Comparison of ENCODE assay signal across 8 cellular contexts in genomic region chr12:49868952-49869815, GRCh38. TPM values are rescaled to one million over a fixed set of nuclear protein-coding genes. Genes with fewer than 3 reads are reported as not detected.
DNase-seq lines count a peak whose midpoint lies in the region; ATAC-seq lines count a peak whose summit lies in the region.

No MANE protein-coding gene starts in this region.

- ATAC-seq in HG03520 (IDR thresholded peaks at IDR 0.05; ENCODE audit: unreplicated experiment), result no peak
- no peak for ATAC-seq in HG03378 (IDR thresholded peaks at IDR 0.05; ENCODE audit: unreplicated experiment)

- DNase-seq in H4 (ENCODE audit: low spot score), result peak; percentile 98
- DNase-seq in NCI-H446 (lab: John Stamatoyannopoulos, UW), result peak; percentile 89 to 98
- DNase-seq in dermis blood vessel endothelial cell, result peak; percentile 99
- peak; percentile 84 to 98 for DNase-seq in lung microvascular endothelial cell (ENCODE audit: low read depth in 2 of 2)
- DNase-seq in SKM-1 (lab: John Stamatoyannopoulos, UW; ENCODE audit: unreplicated experiment), result no peak
- DNase-seq in activated CD4-positive, alpha-beta T cell treated with anti-CD3 and anti-CD28 coated beads, Interleukin-2, amount 50 U/mL, for 48 hours, result no peak

RNA-seq across cellular contexts. Expression of gene BCDIN3D, which starts 26.3 kb away (rescaled TPM):
- total RNA-seq in H4 (2014; rRNA removed; shearing (Covaris generic)), result 4.9 and 6.4 TPM in 2 replicates
- 2.8 and 4.3 TPM in 2 replicates for total RNA-seq in dermis blood vessel endothelial cell
- 2.0 TPM in 2 replicates for total RNA-seq in lung microvascular endothelial cell

RNA-seq across cellular contexts. Expression of gene FAIM2, which starts 34.5 kb away (rescaled TPM):
- 0.58 TPM in 1 of 2 replicates, not detected in the other for total RNA-seq in H4 (2014; rRNA removed; shearing (Covaris generic))
- not detected in 2 replicates for total RNA-seq in dermis blood vessel endothelial cell
- not detected in 2 replicates for total RNA-seq in lung microvascular endothelial cell

RNA-seq across cellular contexts. Expression of gene NCKAP5L, which starts 41.0 kb away (rescaled TPM):
- total RNA-seq in H4 (2014; rRNA removed; shearing (Covaris generic)), result 4.9 and 8.9 TPM in 2 replicates
- total RNA-seq in dermis blood vessel endothelial cell, result 12.8 and 14.0 TPM in 2 replicates
- total RNA-seq in lung microvascular endothelial cell, result 6.1 and 6.9 TPM in 2 replicates

Comparison
In these comparisons a context has a peak if more than half of its experiments do, and no peak if none do; other contexts are left out.
1. DNase-seq: peak in H4 (single experiment), NCI-H446 (2 of 2), dermis blood vessel endothelial cell (single experiment) and lung microvascular endothelial cell (2 of 2); none in SKM-1 (single experiment) and activated CD4-positive, alpha-beta T cell treated with anti-CD3 and anti-CD28 coated beads, Interleukin-2, amount 50 U/mL, for 48 hours (0 of 2).